ENCODE assay signal across 18 cellular contexts in genomic region chr9:7500521-7500920, GRCh38.
"Had no signal": no experiment of that assay in that cellular context is flagged by ENCODE, and none has a peak within 500 bp of the region (broad histone marks: within the 10 kb centered on the region; RNA-seq: fewer than 3 reads in every experiment).

No MANE protein-coding gene starts in this region.

- DNase-seq: activated CD4-positive, alpha-beta T cell treated with anti-CD3 and anti-CD28 coated beads, Interleukin-2, amount 10 ng/mL, durations not matched to agents 7 days and 5 days; activated CD8-positive, alpha-beta T cell treated with anti-CD3 and anti-CD28 coated beads, Interleukin-2, amount 10 ng/mL, durations not matched to agents 7 days and 5 days; activated naive CD4-positive, alpha-beta T cell treated with Interleukin-2 at 50 U/mL for 16 hours; activated naive CD8-positive, alpha-beta T cell treated with anti-CD3 and anti-CD28 coated beads, Interleukin-2, amount 10 ng/mL, durations not matched to agents 7 days and 5 days; activated T-cell treated with anti-CD3 and anti-CD28 coated beads, Interleukin-2, amount 50 U/mL, for 24 hours; amygdala; central memory CD4-positive, alpha-beta T cell; effector CD4-positive, alpha-beta T cell; gastrocnemius medialis; head of caudate nucleus; sigmoid colon; stimulated activated CD4-positive, alpha-beta T cell treated with anti-CD3 and anti-CD28 coated beads, Interleukin-4, amount 100 ng/mL, for 24 hours; stomach; trophoblast cell had no signal

- ATAC-seq: activated CD4-positive, CD25-positive, alpha-beta regulatory T cell treated with anti-CD3 and anti-CD28 coated beads, Interleukin-2, amount 50 U/mL, for 24 hours; activated CD8-positive, alpha-beta T cell treated with anti-CD3 and anti-CD28 coated beads, Interleukin-2, amount 10 ng/mL, durations not matched to agents 7 days and 5 days; esophagus mucosa; gastrocnemius medialis; left lobe of liver; stimulated activated effector memory CD8-positive, alpha-beta T cell treated with anti-CD3 and anti-CD28 coated beads, Interleukin-12 subunit alpha, Interleukin-12 subunit beta, amount 100 ng/mL, for 72 hours had no signal
